In the genomic region with DNA sequence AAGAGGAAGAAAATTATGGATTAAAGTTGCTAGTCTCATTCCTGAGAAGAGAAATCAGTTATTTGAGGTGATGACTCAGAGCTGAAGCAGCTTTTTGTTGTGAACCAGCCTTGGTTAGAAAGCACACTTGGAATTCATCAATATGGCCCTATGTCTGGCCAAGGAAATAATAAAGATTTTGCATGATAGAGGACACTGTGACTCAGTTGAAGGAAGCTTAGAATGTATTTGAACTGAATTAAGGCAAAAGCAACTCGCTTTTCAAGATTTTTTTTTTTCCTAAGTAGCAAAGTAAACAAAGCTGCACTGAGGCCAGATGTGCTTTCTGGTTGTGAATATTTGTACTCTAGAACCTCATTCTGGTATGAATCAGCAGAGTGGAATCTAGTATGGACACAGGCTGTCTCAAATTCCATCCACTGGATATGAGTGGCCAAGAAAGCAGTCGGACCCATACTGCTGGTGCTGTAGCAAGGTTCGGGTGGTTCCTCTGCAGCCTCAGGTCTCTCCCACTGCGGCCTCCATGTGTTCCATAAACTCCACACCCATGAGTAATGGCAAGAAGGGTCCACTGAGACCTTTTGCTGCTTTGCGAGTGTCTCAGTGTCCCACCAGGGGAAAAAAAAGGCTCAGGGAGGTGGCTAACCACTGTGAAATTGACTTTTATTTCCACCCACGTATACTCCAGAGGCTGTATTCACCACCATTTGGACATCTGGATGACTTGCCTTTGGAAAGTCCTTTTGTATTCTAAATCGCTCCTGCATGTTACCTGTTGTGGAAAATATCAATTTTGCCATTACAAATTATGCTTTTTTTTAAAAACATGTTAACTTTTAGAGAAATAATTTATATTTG, we compare ENCODE assay signal across 1 cellular context.
TF ChIP-seq lines count a peak whose summit lies in the region.

No MANE protein-coding gene starts in this region.

TF ChIP-seq in HepG2, 621 proteins besides CTCF, POLR2A, EP300 and RAD21 (continued from another document and continues in another):
- TF ChIP-seq, protein P1, sequence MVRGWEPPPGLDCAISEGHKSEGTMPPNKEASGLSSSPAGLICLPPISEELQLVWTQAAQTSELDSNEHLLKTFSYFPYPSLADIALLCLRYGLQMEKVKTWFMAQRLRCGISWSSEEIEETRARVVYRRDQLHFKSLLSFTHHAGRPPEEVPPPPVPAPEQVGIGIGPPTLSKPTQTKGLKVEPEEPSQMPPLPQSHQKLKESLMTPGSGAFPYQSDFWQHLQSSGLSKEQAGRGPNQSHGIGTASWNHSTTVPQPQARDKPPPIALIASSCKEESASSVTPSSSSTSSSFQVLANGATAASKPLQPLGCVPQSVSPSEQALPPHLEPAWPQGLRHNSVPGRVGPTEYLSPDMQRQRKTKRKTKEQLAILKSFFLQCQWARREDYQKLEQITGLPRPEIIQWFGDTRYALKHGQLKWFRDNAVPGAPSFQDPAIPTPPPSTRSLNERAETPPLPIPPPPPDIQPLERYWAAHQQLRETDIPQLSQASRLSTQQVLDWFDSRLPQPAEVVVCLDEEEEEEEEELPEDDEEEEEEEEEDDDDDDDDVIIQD (CRISPR knock-in tag; IDR thresholded peaks at IDR 0.05; ENCODE audit: low read depth): peak; percentile 71
- TF ChIP-seq PHF5A (CRISPR knock-in tag; IDR thresholded peaks at IDR 0.05; ENCODE audit: low read depth, unreplicated experiment): no peak
- TF ChIP-seq NR2C2 (CRISPR knock-in tag; IDR thresholded peaks at IDR 0.05; ENCODE audit: borderline replicate concordance): no peak
- TF ChIP-seq, protein P2, sequence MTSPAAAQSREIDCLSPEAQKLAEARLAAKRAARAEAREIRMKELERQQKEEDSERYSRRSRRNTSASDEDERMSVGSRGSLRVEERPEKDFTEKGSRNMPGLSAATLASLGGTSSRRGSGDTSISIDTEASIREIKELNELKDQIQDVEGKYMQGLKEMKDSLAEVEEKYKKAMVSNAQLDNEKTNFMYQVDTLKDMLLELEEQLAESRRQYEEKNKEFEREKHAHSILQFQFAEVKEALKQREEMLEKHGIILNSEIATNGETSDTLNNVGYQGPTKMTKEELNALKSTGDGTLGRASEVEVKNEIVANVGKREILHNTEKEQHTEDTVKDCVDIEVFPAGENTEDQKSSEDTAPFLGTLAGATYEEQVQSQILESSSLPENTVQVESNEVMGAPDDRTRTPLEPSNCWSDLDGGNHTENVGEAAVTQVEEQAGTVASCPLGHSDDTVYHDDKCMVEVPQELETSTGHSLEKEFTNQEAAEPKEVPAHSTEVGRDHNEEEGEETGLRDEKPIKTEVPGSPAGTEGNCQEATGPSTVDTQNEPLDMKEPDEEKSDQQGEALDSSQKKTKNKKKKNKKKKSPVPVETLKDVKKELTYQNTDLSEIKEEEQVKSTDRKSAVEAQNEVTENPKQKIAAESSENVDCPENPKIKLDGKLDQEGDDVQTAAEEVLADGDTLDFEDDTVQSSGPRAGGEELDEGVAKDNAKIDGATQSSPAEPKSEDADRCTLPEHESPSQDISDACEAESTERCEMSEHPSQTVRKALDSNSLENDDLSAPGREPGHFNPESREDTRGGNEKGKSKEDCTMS (CRISPR knock-in tag; conservative IDR thresholded peaks at IDR 0.05): no peak
- no peak for TF ChIP-seq ZNF350 (CRISPR knock-in tag; IDR thresholded peaks at IDR 0.05; ENCODE audit: borderline replicate concordance, low read depth)
- TF ChIP-seq ZNF383 (CRISPR knock-in tag; IDR thresholded peaks at IDR 0.05; ENCODE audit: borderline replicate concordance): no peak
- no peak for TF ChIP-seq MLLT10 (CRISPR knock-in tag; IDR thresholded peaks at IDR 0.05)
- TF ChIP-seq CAMTA2 (CRISPR knock-in tag; IDR thresholded peaks at IDR 0.05; ENCODE audit: borderline replicate concordance): no peak
- no peak for TF ChIP-seq ZNF567 (CRISPR knock-in tag; IDR thresholded peaks at IDR 0.05; ENCODE audit: borderline replicate concordance)
- TF ChIP-seq CREM (IDR thresholded peaks at IDR 0.05): peak; percentile 16; the same call in 1 of the 2 replicates
- no peak for TF ChIP-seq CREM (CRISPR knock-in tag; IDR thresholded peaks at IDR 0.05)
- TF ChIP-seq ZNF138 (CRISPR knock-in tag; IDR thresholded peaks at IDR 0.05; ENCODE audit: low read depth): no peak
- TF ChIP-seq ZFX (CRISPR knock-in tag; IDR thresholded peaks at IDR 0.05; ENCODE audit: low read depth): no peak
- no peak for TF ChIP-seq ZNF234 (CRISPR knock-in tag; conservative IDR thresholded peaks at IDR 0.05)
- TF ChIP-seq, protein P3, sequence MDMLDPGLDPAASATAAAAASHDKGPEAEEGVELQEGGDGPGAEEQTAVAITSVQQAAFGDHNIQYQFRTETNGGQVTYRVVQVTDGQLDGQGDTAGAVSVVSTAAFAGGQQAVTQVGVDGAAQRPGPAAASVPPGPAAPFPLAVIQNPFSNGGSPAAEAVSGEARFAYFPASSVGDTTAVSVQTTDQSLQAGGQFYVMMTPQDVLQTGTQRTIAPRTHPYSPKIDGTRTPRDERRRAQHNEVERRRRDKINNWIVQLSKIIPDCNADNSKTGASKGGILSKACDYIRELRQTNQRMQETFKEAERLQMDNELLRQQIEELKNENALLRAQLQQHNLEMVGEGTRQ (IDR thresholded peaks at IDR 0.05; ENCODE audit: low read depth, low read length): no peak
- TF ChIP-seq, protein P3 (CRISPR knock-in tag; IDR thresholded peaks at IDR 0.05; ENCODE audit: borderline replicate concordance): no peak
- TF ChIP-seq GZF1 (CRISPR knock-in tag; IDR thresholded peaks at IDR 0.05): no peak
- TF ChIP-seq SOX13 (IDR thresholded peaks at IDR 0.05): no peak
- peak in 1 of 2 experiments; percentile 13; a peak in 1 of 4 replicates for TF ChIP-seq SOX13 (CRISPR knock-in tag; conservative IDR thresholded peaks at IDR 0.05 in 1 of 2, IDR thresholded peaks at IDR 0.05 in 1 of 2)
- TF ChIP-seq KLF11 (CRISPR knock-in tag; IDR thresholded peaks at IDR 0.05): no peak
- TF ChIP-seq ZFP1 (CRISPR knock-in tag; IDR thresholded peaks at IDR 0.05): no peak
- TF ChIP-seq ZNF678 (CRISPR knock-in tag; IDR thresholded peaks at IDR 0.05): no peak
- no peak for TF ChIP-seq ZFP82 (CRISPR knock-in tag; IDR thresholded peaks at IDR 0.05; ENCODE audit: borderline replicate concordance)
- TF ChIP-seq, protein P4, sequence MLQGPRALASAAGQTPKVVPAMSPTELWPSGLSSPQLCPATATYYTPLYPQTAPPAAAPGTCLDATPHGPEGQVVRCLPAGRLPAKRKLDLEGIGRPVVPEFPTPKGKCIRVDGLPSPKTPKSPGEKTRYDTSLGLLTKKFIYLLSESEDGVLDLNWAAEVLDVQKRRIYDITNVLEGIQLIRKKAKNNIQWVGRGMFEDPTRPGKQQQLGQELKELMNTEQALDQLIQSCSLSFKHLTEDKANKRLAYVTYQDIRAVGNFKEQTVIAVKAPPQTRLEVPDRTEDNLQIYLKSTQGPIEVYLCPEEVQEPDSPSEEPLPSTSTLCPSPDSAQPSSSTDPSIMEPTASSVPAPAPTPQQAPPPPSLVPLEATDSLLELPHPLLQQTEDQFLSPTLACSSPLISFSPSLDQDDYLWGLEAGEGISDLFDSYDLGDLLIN (CRISPR knock-in tag; IDR thresholded peaks at IDR 0.05; ENCODE audit: borderline replicate concordance): no peak
- TF ChIP-seq SMAD3 (CRISPR knock-in tag; IDR thresholded peaks at IDR 0.05): no peak
- TF ChIP-seq GLI4 (CRISPR knock-in tag; IDR thresholded peaks at IDR 0.05; ENCODE audit: borderline replicate concordance): no peak
- TF ChIP-seq IRX3 (CRISPR knock-in tag; IDR thresholded peaks at IDR 0.05; ENCODE audit: borderline replicate concordance, low read depth): no peak
- TF ChIP-seq, protein P5, sequence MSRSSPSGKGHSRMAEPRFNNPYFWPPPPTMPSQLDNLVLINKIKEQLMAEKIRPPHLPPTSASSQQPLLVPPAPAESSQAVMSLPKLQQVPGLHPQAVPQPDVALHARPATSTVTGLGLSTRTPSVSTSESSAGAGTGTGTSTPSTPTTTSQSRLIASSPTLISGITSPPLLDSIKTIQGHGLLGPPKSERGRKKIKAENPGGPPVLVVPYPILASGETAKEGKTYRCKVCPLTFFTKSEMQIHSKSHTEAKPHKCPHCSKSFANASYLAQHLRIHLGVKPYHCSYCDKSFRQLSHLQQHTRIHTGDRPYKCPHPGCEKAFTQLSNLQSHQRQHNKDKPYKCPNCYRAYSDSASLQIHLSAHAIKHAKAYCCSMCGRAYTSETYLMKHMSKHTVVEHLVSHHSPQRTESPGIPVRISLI (CRISPR knock-in tag; IDR thresholded peaks at IDR 0.05; ENCODE audit: borderline replicate concordance): peak; percentile 84; the same call in 1 of the 2 replicates
- no peak for TF ChIP-seq TCF7 (IDR thresholded peaks at IDR 0.05; ENCODE audit: low read depth)
- peak; percentile 71 for TF ChIP-seq BCL6 (CRISPR knock-in tag; IDR thresholded peaks at IDR 0.05)
- TF ChIP-seq NFKB2 (CRISPR knock-in tag; IDR thresholded peaks at IDR 0.05; ENCODE audit: borderline replicate concordance): no peak
- peak; percentile 19; the same call in 1 of the 2 replicates for TF ChIP-seq KAT8 (CRISPR knock-in tag; IDR thresholded peaks at IDR 0.05)
- no peak for TF ChIP-seq ZNF331 (CRISPR knock-in tag; IDR thresholded peaks at IDR 0.05)
- TF ChIP-seq, protein P6, sequence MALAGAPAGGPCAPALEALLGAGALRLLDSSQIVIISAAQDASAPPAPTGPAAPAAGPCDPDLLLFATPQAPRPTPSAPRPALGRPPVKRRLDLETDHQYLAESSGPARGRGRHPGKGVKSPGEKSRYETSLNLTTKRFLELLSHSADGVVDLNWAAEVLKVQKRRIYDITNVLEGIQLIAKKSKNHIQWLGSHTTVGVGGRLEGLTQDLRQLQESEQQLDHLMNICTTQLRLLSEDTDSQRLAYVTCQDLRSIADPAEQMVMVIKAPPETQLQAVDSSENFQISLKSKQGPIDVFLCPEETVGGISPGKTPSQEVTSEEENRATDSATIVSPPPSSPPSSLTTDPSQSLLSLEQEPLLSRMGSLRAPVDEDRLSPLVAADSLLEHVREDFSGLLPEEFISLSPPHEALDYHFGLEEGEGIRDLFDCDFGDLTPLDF (CRISPR knock-in tag; IDR thresholded peaks at IDR 0.05): no peak
- TF ChIP-seq ETV6 (CRISPR knock-in tag; conservative IDR thresholded peaks at IDR 0.05): no peak
- TF ChIP-seq, protein P7, sequence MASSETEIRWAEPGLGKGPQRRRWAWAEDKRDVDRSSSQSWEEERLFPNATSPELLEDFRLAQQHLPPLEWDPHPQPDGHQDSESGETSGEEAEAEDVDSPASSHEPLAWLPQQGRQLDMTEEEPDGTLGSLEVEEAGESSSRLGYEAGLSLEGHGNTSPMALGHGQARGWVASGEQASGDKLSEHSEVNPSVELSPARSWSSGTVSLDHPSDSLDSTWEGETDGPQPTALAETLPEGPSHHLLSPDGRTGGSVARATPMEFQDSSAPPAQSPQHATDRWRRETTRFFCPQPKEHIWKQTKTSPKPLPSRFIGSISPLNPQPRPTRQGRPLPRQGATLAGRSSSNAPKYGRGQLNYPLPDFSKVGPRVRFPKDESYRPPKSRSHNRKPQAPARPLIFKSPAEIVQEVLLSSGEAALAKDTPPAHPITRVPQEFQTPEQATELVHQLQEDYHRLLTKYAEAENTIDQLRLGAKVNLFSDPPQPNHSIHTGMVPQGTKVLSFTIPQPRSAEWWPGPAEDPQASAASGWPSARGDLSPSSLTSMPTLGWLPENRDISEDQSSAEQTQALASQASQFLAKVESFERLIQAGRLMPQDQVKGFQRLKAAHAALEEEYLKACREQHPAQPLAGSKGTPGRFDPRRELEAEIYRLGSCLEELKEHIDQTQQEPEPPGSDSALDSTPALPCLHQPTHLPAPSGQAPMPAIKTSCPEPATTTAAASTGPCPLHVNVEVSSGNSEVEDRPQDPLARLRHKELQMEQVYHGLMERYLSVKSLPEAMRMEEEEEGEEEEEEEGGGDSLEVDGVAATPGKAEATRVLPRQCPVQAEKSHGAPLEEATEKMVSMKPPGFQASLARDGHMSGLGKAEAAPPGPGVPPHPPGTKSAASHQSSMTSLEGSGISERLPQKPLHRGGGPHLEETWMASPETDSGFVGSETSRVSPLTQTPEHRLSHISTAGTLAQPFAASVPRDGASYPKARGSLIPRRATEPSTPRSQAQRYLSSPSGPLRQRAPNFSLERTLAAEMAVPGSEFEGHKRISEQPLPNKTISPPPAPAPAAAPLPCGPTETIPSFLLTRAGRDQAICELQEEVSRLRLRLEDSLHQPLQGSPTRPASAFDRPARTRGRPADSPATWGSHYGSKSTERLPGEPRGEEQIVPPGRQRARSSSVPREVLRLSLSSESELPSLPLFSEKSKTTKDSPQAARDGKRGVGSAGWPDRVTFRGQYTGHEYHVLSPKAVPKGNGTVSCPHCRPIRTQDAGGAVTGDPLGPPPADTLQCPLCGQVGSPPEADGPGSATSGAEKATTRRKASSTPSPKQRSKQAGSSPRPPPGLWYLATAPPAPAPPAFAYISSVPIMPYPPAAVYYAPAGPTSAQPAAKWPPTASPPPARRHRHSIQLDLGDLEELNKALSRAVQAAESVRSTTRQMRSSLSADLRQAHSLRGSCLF (CRISPR knock-in tag; IDR thresholded peaks at IDR 0.05; ENCODE audit: borderline replicate concordance): no peak
- TF ChIP-seq ZNF44 (CRISPR knock-in tag; IDR thresholded peaks at IDR 0.05): no peak
- TF ChIP-seq, protein P8, sequence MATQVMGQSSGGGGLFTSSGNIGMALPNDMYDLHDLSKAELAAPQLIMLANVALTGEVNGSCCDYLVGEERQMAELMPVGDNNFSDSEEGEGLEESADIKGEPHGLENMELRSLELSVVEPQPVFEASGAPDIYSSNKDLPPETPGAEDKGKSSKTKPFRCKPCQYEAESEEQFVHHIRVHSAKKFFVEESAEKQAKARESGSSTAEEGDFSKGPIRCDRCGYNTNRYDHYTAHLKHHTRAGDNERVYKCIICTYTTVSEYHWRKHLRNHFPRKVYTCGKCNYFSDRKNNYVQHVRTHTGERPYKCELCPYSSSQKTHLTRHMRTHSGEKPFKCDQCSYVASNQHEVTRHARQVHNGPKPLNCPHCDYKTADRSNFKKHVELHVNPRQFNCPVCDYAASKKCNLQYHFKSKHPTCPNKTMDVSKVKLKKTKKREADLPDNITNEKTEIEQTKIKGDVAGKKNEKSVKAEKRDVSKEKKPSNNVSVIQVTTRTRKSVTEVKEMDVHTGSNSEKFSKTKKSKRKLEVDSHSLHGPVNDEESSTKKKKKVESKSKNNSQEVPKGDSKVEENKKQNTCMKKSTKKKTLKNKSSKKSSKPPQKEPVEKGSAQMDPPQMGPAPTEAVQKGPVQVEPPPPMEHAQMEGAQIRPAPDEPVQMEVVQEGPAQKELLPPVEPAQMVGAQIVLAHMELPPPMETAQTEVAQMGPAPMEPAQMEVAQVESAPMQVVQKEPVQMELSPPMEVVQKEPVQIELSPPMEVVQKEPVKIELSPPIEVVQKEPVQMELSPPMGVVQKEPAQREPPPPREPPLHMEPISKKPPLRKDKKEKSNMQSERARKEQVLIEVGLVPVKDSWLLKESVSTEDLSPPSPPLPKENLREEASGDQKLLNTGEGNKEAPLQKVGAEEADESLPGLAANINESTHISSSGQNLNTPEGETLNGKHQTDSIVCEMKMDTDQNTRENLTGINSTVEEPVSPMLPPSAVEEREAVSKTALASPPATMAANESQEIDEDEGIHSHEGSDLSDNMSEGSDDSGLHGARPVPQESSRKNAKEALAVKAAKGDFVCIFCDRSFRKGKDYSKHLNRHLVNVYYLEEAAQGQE (IDR thresholded peaks at IDR 0.05; ENCODE audit: borderline replicate concordance in 1 of 2, low read depth in 1 of 2, low read length in 2 of 2): no peak
- no peak for TF ChIP-seq SNAPC2 (CRISPR knock-in tag; IDR thresholded peaks at IDR 0.05)
- TF ChIP-seq, protein P9, sequence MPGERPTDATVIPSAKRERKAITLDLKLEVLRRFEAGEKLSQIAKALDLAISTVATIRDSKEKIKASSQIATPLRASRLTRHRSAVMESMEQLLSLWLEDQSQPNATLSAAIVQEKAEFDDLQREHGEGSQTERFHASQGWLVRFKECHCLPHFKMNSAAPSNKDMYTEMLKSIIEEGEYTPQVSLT (CRISPR knock-in tag; IDR thresholded peaks at IDR 0.05; ENCODE audit: borderline replicate concordance, low read depth): no peak
